Comparison of ENCODE assay signal across 9 cellular contexts in the genomic region with DNA sequence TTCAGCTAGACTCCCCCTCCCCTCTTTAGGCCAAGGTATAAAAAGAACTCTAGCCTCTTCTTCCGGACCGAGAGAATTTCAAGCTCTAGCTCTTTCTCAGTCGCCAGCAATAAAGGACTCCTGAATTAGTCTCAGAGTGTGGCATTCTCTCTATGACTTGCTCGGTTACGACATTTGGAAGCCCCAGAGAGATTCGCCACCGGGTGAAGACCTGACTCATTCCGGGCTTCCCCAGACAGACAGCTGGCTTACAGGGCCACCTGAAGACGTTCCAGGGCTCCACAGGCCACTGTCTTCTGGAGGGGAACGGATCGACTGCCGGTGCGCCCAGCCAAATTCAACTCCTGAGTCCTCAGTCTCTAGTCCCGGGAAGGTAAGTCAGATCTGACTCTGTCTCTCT. TPM values are rescaled to one million over a fixed set of nuclear protein-coding genes. Genes with fewer than 3 reads are reported as not detected.
DNase-seq lines count a peak whose midpoint lies in the region; ATAC-seq and TF ChIP-seq lines count a peak whose summit lies in the region.
"Had no signal": no experiment of that assay in that cellular context is flagged by ENCODE, and none has a peak within 500 bp of the region (broad histone marks: within the 10 kb centered on the region; RNA-seq: fewer than 3 reads in every experiment).

A gene (plus strand): TSS at position 234 of the 400 bp plus-strand sequence. CDS start 15,510 bp downstream, outside the sequence.

- no peaks in the 10 kb centered on the region for H3K27me3 Mint-ChIP-seq in MCF 10A (ENCODE audit: insufficient read depth, unreplicated experiment)

- H3K4me1 Mint-ChIP-seq in MCF 10A (ENCODE audit: insufficient read depth, unreplicated experiment): peaks cover 26% of the 10 kb centered on the region
- H3K4me1 Mint-ChIP-seq: activated naive CD4-positive, alpha-beta T cell treated with anti-CD3 and anti-CD28 coated beads, Interleukin-2, amount 50 U/mL, for 24 hours had no signal

- H3K79me2 ChIP-seq in osteoblast (ENCODE audit: insufficient read depth, low read length): no peaks in the 10 kb centered on the region

- TF ChIP-seq CTCF in MCF 10A (IDR thresholded peaks at IDR 0.05; ENCODE audit: unreplicated experiment) (no peak), breast epithelium (IDR thresholded peaks at IDR 0.05) (no peak), osteoblast (IDR thresholded peaks at IDR 0.05; ENCODE audit: extremely low read depth, low read depth, low read length) (no peak)

- no peak within 1 kb of the TSS for H3K4me3 Mint-ChIP-seq in MCF 10A (ENCODE audit: unreplicated experiment)
- H3K4me3 Mint-ChIP-seq: activated naive CD4-positive, alpha-beta T cell treated with anti-CD3 and anti-CD28 coated beads, Interleukin-2, amount 50 U/mL, for 24 hours had no signal

- no TSS peak for BruUV-seq in MCF 10A (replicated peaks; lab: Mats Ljungman, UMichigan)

- H2AFZ ChIP-seq in osteoblast (ENCODE audit: low read length): no peak within 1 kb of the TSS

- H3K27ac Mint-ChIP-seq in MCF 10A (ENCODE audit: low read depth, unreplicated experiment): peak within 1 kb of the TSS; percentile 31
- H3K27ac Mint-ChIP-seq: activated naive CD4-positive, alpha-beta T cell treated with anti-CD3 and anti-CD28 coated beads, Interleukin-2, amount 50 U/mL, for 24 hours had no signal

- ATAC-seq in HG02759 (IDR thresholded peaks at IDR 0.05; ENCODE audit: unreplicated experiment): peak; percentile 96

- no peaks in the 10 kb centered on the region for H3K36me3 Mint-ChIP-seq in MCF 10A (ENCODE audit: insufficient read depth, unreplicated experiment)
- H3K36me3 Mint-ChIP-seq: activated naive CD4-positive, alpha-beta T cell treated with anti-CD3 and anti-CD28 coated beads, Interleukin-2, amount 50 U/mL, for 24 hours had no signal

- TF ChIP-seq POLR2A in breast epithelium (IDR thresholded peaks at IDR 0.05): no peak

- intact Hi-C loops in MCF 10A (cut with micrococcal nuclease) (no loop called here), breast epithelium (cut with DNase I; ENCODE audit: low total_unique reads) (no loop called here)

- H3K4me3 ChIP-seq in breast epithelium (no peak within 1 kb of the TSS), osteoblast (ENCODE audit: insufficient read depth, low read length) (peak within 1 kb of the TSS; percentile 72)

- DNase-seq in MCF 10A (ENCODE audit: unreplicated experiment) (peak; percentile 86), breast epithelium (ENCODE audit: low spot score in 2 of 2) (no peak), RPMI7951 (ENCODE audit: low read depth) (peak; percentile 85), osteoblast (ENCODE audit: insufficient read length, low spot score, missing footprints) (no peak), NCI-H1694 (lab: John Stamatoyannopoulos, UW) (no peak), NCI-H446 treated with DMSO at 0.1 percent for 48 hours (lab: John Stamatoyannopoulos, UW) (no peak), NCI-H2107 treated with DMSO at 0.1 percent for 48 hours (lab: John Stamatoyannopoulos, UW; ENCODE audit: unreplicated experiment) (no peak)

- H3K27ac ChIP-seq in breast epithelium: no peak within 1 kb of the TSS
- no peak within 1 kb of the TSS for H3K27ac ChIP-seq in osteoblast (ENCODE audit: low read depth, low read length)

- CTCF ChIA-PET in MCF 10A (lab: Yijun Ruan, JAX): interaction anchor here (0.7 to 5.3 kb wide), 18 partner anchors 8 to 116 kb away, joined by 3 to 71 read pairs (median 9); a partner anchor contains a TSS

- POLR2A ChIA-PET in MCF 10A (lab: Yijun Ruan, JAX): interaction anchor here (0.8 to 3.3 kb wide), 4 partner anchors 16 to 622 kb away, joined by 3 to 24 read pairs (median 13); a partner anchor contains a TSS

- H3K4me2 ChIP-seq in osteoblast (ENCODE audit: insufficient read depth, low read length): peak within 1 kb of the TSS; percentile 89

- H3K4me1 ChIP-seq in breast epithelium: no peaks in the 10 kb centered on the region
- peaks cover 12% of the 10 kb centered on the region for H3K4me1 ChIP-seq in osteoblast (ENCODE audit: insufficient read depth, low read length)

- H3K9me3 Mint-ChIP-seq in MCF 10A (ENCODE audit: unreplicated experiment): peaks cover 8% of the 10 kb centered on the region
- H3K9me3 Mint-ChIP-seq: activated naive CD4-positive, alpha-beta T cell treated with anti-CD3 and anti-CD28 coated beads, Interleukin-2, amount 50 U/mL, for 24 hours had no signal

- H3K27me3 ChIP-seq in breast epithelium (no peaks in the 10 kb centered on the region), osteoblast (ENCODE audit: insufficient read depth, low read length) (peaks cover 15% of the 10 kb centered on the region)

- H4K20me1 ChIP-seq in osteoblast (ENCODE audit: insufficient read depth, low read length): no peaks in the 10 kb centered on the region

- no peaks in the 10 kb centered on the region for H3K36me3 ChIP-seq in breast epithelium
- H3K36me3 ChIP-seq in osteoblast (ENCODE audit: insufficient read depth, low read length): no peaks in the 10 kb centered on the region

- no peaks in the 10 kb centered on the region for H3K9me3 ChIP-seq in breast epithelium
- no peaks in the 10 kb centered on the region for H3K9me3 ChIP-seq in osteoblast (ENCODE audit: low read depth, low read length)

RNA-seq across cellular contexts. Expression of the gene that starts here (rescaled TPM):
- not detected in 2 replicates for total RNA-seq in MCF 10A (2022)
- 1 to 10 TPM in 2 of 3 donors, under 1 TPM in 1; 0.33 to 5.6 (median 3.5) TPM for total RNA-seq in breast epithelium
- 1.4 and 2.6 TPM in 2 replicates for total RNA-seq in RPMI7951 (2014; rRNA removed; shearing (Covaris generic))
- 0.29 and 0.36 TPM in 2 replicates for total RNA-seq in osteoblast

Comparison
In these comparisons a context has a peak if more than half of its experiments do, and no peak if none do; other contexts are left out.
1. Peak in DNase-seq in MCF 10A; RNA of the gene not detected or under 1 TPM.